ENCODE assay signal across 8 cellular contexts in the genomic region with DNA sequence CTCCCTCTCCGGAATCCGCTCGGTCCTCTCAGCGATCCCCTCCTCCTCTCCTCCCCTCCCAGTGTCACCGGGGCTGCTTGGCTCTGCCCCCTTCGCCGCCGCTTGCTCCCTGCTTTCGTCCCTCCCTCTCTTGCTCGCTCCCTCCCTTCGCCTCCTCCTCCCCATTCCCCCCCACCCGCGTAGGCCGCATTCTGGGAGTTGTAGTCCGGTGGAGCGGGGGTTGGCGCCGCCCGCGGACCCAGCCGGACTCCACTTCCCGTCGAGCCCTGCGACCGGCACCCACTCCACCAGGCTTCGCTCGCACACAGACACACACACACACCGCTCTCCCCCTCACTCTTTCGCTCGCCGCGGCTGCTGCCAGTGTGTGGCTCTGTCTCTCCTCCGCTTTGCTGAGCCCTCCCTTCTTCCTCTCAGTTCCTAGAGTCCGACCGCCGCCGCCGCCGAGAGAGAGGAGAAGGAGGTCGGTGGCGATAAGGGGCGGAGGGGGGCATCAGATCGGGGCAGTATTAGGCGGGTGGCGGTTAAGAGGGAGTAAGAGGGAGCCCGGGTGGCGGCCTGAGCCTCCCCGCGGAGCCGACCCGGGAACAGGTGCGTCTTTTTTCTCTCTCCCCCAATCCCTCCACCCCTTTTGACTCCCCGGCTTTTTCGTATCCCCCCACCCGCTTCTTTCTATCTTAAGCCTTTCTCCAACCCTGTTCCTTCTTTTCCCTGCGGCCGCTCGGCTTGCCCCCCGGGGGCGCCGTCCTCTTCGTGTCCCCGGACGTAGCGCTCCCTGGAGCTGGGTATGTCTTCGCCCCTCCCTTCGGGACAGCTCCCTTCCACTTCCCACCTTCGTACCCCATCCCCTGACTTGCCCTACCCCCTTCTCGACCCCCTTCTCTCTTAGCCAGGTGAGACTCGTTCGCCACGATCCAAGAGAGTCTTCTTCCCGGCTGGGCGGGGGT. TPM values are rescaled to one million over a fixed set of nuclear protein-coding genes. Genes with fewer than 3 reads are reported as not detected.
A peak's percentile ranks its signal among the peaks of the same experiment; 100 is the strongest.
DNase-seq lines count a peak whose midpoint lies in the region; ATAC-seq and TF ChIP-seq lines count a peak whose summit lies in the region.

A gene with protein sequence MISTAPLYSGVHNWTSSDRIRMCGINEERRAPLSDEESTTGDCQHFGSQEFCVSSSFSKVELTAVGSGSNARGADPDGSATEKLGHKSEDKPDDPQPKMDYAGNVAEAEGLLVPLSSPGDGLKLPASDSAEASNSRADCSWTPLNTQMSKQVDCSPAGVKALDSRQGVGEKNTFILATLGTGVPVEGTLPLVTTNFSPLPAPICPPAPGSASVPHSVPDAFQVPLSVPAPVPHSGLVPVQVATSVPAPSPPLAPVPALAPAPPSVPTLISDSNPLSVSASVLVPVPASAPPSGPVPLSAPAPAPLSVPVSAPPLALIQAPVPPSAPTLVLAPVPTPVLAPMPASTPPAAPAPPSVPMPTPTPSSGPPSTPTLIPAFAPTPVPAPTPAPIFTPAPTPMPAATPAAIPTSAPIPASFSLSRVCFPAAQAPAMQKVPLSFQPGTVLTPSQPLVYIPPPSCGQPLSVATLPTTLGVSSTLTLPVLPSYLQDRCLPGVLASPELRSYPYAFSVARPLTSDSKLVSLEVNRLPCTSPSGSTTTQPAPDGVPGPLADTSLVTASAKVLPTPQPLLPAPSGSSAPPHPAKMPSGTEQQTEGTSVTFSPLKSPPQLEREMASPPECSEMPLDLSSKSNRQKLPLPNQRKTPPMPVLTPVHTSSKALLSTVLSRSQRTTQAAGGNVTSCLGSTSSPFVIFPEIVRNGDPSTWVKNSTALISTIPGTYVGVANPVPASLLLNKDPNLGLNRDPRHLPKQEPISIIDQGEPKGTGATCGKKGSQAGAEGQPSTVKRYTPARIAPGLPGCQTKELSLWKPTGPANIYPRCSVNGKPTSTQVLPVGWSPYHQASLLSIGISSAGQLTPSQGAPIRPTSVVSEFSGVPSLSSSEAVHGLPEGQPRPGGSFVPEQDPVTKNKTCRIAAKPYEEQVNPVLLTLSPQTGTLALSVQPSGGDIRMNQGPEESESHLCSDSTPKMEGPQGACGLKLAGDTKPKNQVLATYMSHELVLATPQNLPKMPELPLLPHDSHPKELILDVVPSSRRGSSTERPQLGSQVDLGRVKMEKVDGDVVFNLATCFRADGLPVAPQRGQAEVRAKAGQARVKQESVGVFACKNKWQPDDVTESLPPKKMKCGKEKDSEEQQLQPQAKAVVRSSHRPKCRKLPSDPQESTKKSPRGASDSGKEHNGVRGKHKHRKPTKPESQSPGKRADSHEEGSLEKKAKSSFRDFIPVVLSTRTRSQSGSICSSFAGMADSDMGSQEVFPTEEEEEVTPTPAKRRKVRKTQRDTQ (N-terminal part only) (plus strand): TSS at position 336 of the 947 bp plus-strand sequence. CDS start 22,597 bp downstream, outside the sequence.

- TF ChIP-seq POLR2A in GM18951 (IDR thresholded peaks at IDR 0.05; ENCODE audit: extremely low read depth, insufficient read depth, insufficient read length) = peak; percentile 72
- TF ChIP-seq POLR2A in spleen (IDR thresholded peaks at IDR 0.05) = peak; percentile 31 to 83 (median 66)

- in situ Hi-C loops in GM18951 (cut with MboI; ENCODE audit: low sequenced_read_pairs, unreplicated experiment) = no loop called here
- in situ Hi-C loops in mammary epithelial cell (cut with MboI; ENCODE audit: low sequenced_read_pairs in 2 of 2) = no loop called here

- H3K27ac ChIP-seq in WERI-Rb-1 = peak within 1 kb of the TSS; percentile 45
- no peak within 1 kb of the TSS for H3K27ac ChIP-seq in mammary epithelial cell (ENCODE audit: insufficient read depth, low read depth, low read length)
- H3K27ac ChIP-seq in spleen = peak within 1 kb of the TSS in 5 of 8 donors; percentile 36 to 79 (median 69)

- peak; percentile 84 for DNase-seq in AG09319 (ENCODE audit: extremely low read depth, low read depth)
- DNase-seq in NCI-H2196 (lab: John Stamatoyannopoulos, UW; ENCODE audit: unreplicated experiment) = peak; percentile 82
- DNase-seq in WERI-Rb-1 = peak; percentile 91
- DNase-seq in mammary epithelial cell = peak; percentile 86
- peak; percentile 95 for DNase-seq in iPS-NIHi7 (ENCODE audit: extremely low spot score)
- peak; percentile 96 for DNase-seq in spleen

- H3K4me3 ChIP-seq in WERI-Rb-1 (ENCODE audit: low read depth, low read length) (peak within 1 kb of the TSS; percentile 56), mammary epithelial cell (replicated peaks in 1 of 3; ENCODE audit: insufficient read depth in 1 of 3, low read depth in 2 of 3, low read length in 3 of 3) (peak within 1 kb of the TSS in 2 of 3 experiments; percentile 47 to 55), spleen (peak within 1 kb of the TSS in 2 of 8 donors; percentile 43 to 48)

- H3K27me3 ChIP-seq in WERI-Rb-1 (ENCODE audit: insufficient read depth, low read depth, severe bottlenecking) = peaks cover 9% of the 10 kb centered on the region
- H3K27me3 ChIP-seq in mammary epithelial cell (ENCODE audit: insufficient read depth, low read length) = no peaks in the 10 kb centered on the region
- H3K27me3 ChIP-seq in spleen (replicated peaks in 1 of 7) = no peaks in the 10 kb centered on the region

- ATAC-seq in HG03139 (IDR thresholded peaks at IDR 0.05; ENCODE audit: unreplicated experiment) = peak; percentile 86

- H3K9me3 ChIP-seq in WERI-Rb-1 (ENCODE audit: severe bottlenecking) (no peaks in the 10 kb centered on the region), mammary epithelial cell (replicated peaks; ENCODE audit: insufficient read depth, low read length) (no peaks in the 10 kb centered on the region), spleen (no peaks in the 10 kb centered on the region)

- dilution Hi-C loops in mammary epithelial cell (cut with HindIII; ENCODE audit: low sequenced_read_pairs) = no loop called here

- no CpG with 5 or more reads among the region's 74 CpGs for WGBS in mammary epithelial cell (ENCODE audit: low coverage, missing lambda C conversion rate)
- WGBS in spleen, 5 donors = 0 to 42% (median 1%) methylated on average over 33 to 74 of the region's 74 CpGs

- intact Hi-C loops in mammary epithelial cell (cut with micrococcal nuclease) = loop anchor here (5.0 kb wide), 1 partner anchor 50 kb away; no protein-coding TSS in a partner anchor
- intact Hi-C loops in spleen (cut with DNase I; ENCODE audit: low total_unique reads) = no loop called here

- no peak within 1 kb of the TSS for H3K9ac ChIP-seq in mammary epithelial cell (ENCODE audit: insufficient read depth, low read length)

- H3K36me3 ChIP-seq in WERI-Rb-1 (no peaks in the 10 kb centered on the region), mammary epithelial cell (ENCODE audit: insufficient read depth, low read length) (no peaks in the 10 kb centered on the region), spleen (no peaks in the 10 kb centered on the region)

- peaks cover 3% of the 10 kb centered on the region for H3K4me1 ChIP-seq in mammary epithelial cell (ENCODE audit: insufficient read depth, low read length)
- peaks cover 0 to 32% (median 6%) of the 10 kb centered on the region in 6 donors for H3K4me1 ChIP-seq in spleen

- no TSS peak for BruUV-seq in mammary epithelial cell (replicated peaks; lab: Mats Ljungman, UMichigan)

- H3K79me2 ChIP-seq in mammary epithelial cell (ENCODE audit: insufficient read depth, low read length) = no peaks in the 10 kb centered on the region

- TF ChIP-seq CTCF in AG09319 (IDR thresholded peaks at IDR 0.05; ENCODE audit: low read depth, low read length) = no peak
- TF ChIP-seq CTCF in WERI-Rb-1 (IDR thresholded peaks at IDR 0.05; ENCODE audit: low read depth, low read length) = no peak
- TF ChIP-seq CTCF in mammary epithelial cell (conservative IDR thresholded peaks at IDR 0.05 in 1 of 2, IDR thresholded peaks at IDR 0.05 in 1 of 2; ENCODE audit: extremely low read depth in 1 of 2, insufficient read depth in 1 of 2, low read depth in 1 of 2, low read length in 2 of 2) = no peak
- peak in 2 of 11 experiments; percentile 5 to 13 for TF ChIP-seq CTCF in spleen (IDR thresholded peaks at IDR 0.05 in 8 of 11, conservative IDR thresholded peaks at IDR 0.05 in 3 of 11)

- CTCF ChIA-PET in mammary epithelial cell (lab: Charles Lee; ENCODE audit: low non-redundant PET) = no interaction called here

- peak within 1 kb of the TSS; percentile 82 for H2AFZ ChIP-seq in mammary epithelial cell (ENCODE audit: low read depth, low read length)

- H3K4me2 ChIP-seq in mammary epithelial cell (ENCODE audit: insufficient read depth, low read depth, low read length) = peak within 1 kb of the TSS; percentile 87

- no peaks in the 10 kb centered on the region for H4K20me1 ChIP-seq in mammary epithelial cell (ENCODE audit: insufficient read depth, low read length)

RNA-seq across cellular contexts. Expression of the gene that starts here (rescaled TPM):
- total RNA-seq in mammary epithelial cell (1 to 10 TPM; 2.2 to 7.2 TPM), spleen (10 to 100 TPM in 5 of 7 donors, 1 to 10 TPM in 2; 6.5 to 18.1 (median 16.6) TPM)
- polyA plus RNA-seq in mammary epithelial cell (1.1 TPM), spleen (1 to 10 TPM in 1 of 3 donors, under 1 TPM in 2; 0.85 to 3.5 (median 0.86) TPM)
- 13.1 TPM for polyA minus RNA-seq in mammary epithelial cell
